ENCODE assay signal across 1 cellular context in the genomic region with DNA sequence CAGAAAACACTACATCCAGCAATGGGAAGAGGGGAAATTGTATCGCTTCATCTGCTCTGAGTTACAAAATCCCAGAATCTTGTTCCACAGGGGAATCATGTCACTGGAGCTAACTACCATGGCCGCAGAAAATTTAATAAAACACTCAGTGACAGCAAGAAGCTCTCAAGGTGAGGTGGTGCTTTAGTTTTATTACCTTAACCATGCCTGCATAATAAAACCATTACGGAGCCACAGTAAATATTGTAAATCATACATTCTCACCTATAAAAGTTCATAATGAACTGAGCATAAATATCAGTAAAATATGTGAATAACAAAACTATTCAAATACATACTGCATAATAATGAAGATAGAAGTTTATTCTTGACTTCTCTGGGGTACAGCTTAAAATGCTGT.
TF ChIP-seq lines count a peak whose summit lies in the region.

No MANE protein-coding gene starts in this region.

TF ChIP-seq in GM23338, 12 proteins besides CTCF, POLR2A, EP300 and RAD21:
- TF ChIP-seq NANOG (IDR thresholded peaks at IDR 0.05; ENCODE audit: borderline replicate concordance), result no peak
- no peak for TF ChIP-seq ZNF114 (CRISPR knock-in tag; IDR thresholded peaks at IDR 0.05)
